Comparison of ENCODE assay signal across 13 cellular contexts in the genomic region with DNA sequence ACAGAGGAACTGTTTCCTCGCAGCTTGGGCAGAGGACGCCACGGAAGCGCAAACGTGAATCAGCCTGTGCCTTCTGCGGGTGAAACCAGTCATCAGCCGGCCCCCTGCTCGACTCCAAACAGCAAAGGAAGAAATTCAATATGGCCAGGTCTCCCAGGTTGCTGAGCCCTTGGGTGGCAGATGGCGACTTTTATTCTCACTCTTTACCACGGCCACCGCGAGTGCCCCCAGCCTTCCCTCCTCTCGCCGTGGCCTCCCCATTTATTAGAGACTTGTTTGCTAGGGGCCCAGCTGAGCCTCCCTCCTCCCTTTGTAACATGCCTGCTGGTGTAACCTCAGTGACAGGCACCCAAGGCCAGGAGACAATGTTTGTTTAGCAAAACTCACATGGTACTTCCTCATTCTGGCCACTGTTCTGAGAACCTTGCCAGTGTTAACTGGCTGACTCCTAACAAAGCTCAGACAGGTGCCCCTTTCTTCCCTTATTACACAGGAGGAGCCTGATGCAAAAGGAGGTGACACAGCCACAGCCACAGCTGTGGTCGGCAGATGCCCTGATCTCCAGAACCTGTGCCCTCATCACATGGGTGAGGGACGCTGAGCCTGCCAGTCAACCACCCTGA. TPM values are rescaled to one million over a fixed set of nuclear protein-coding genes. Genes with fewer than 3 reads are reported as not detected.
DNase-seq lines count a peak whose midpoint lies in the region; ATAC-seq, FAIRE-seq and TF ChIP-seq lines count a peak whose summit lies in the region.
"Had no signal": no experiment of that assay in that cellular context is flagged by ENCODE, and none has a peak within 500 bp of the region (broad histone marks: within the 10 kb centered on the region; RNA-seq: fewer than 3 reads in every experiment).

No MANE protein-coding gene starts in this region.

- peak overlapping the region; percentile 85 for H3K27ac Mint-ChIP-seq in type B pancreatic cell
- H3K27ac Mint-ChIP-seq: stimulated activated naive CD8-positive, alpha-beta T cell treated with anti-CD3 and anti-CD28 coated beads, Interleukin-15, Interleukin-2, amounts not matched to agents 100 ng/mL and 50 ng/mL, for 24 hours; T-helper 1 cell treated with Interleukin-12 subunit alpha and Interleukin-12 subunit beta and Interleukin-4 antibody, amounts not matched to agents 30 μg/mL and 1 μg/mL, for 36 hours had no signal

- H3K4me1 Mint-ChIP-seq in type B pancreatic cell (ENCODE audit: unreplicated experiment): peaks cover 32% of the 10 kb centered on the region

- ATAC-seq in esophagus mucosa: peak; percentile 56

- peak overlapping the region; percentile 47 for H3K4me3 Mint-ChIP-seq in type B pancreatic cell
- H3K4me3 Mint-ChIP-seq: stimulated activated naive CD8-positive, alpha-beta T cell treated with anti-CD3 and anti-CD28 coated beads, Interleukin-15, Interleukin-2, amounts not matched to agents 100 ng/mL and 50 ng/mL, for 24 hours; T-helper 1 cell treated with Interleukin-12 subunit alpha and Interleukin-12 subunit beta and Interleukin-4 antibody, amounts not matched to agents 30 μg/mL and 1 μg/mL, for 36 hours had no signal

- DNase-seq in NCI-H146 (lab: John Stamatoyannopoulos, UW) (peak; percentile 41), NCI-H146 treated with DMSO at 0.1 percent for 48 hours (lab: John Stamatoyannopoulos, UW; ENCODE audit: unreplicated experiment) (no peak), NCI-H526 (lab: John Stamatoyannopoulos, UW) (peak; percentile 73 to 85), type B pancreatic cell (ENCODE audit: extremely low spot score, unreplicated experiment) (no peak), cerebellar nuclear complex (lab: John Stamatoyannopoulos, UW) (no peak), RCC 7860 (ENCODE audit: low spot score) (no peak)
- no peak for DNase-seq in activated CD4-positive, CD25-positive, alpha-beta regulatory T cell treated with anti-CD3 and anti-CD28 coated beads, Interleukin-2, amount 50 U/mL, for 72 hours
- DNase-seq: activated naive CD4-positive, alpha-beta T cell had no signal

- H3K36me3 Mint-ChIP-seq in type B pancreatic cell: no peaks in the 10 kb centered on the region

- TF ChIP-seq CTCF in type B pancreatic cell (conservative IDR thresholded peaks at IDR 0.05): no peak

- peaks cover 3% of the 10 kb centered on the region for H3K27me3 Mint-ChIP-seq in type B pancreatic cell

- no peaks in the 10 kb centered on the region for H3K9me3 Mint-ChIP-seq in type B pancreatic cell
- H3K9me3 Mint-ChIP-seq: stimulated activated naive CD8-positive, alpha-beta T cell treated with anti-CD3 and anti-CD28 coated beads, Interleukin-15, Interleukin-2, amounts not matched to agents 100 ng/mL and 50 ng/mL, for 24 hours; T-helper 1 cell treated with Interleukin-12 subunit alpha and Interleukin-12 subunit beta and Interleukin-4 antibody, amounts not matched to agents 30 μg/mL and 1 μg/mL, for 36 hours had no signal

- no peak for FAIRE-seq in RCC 7860 (lab: Jason Lieb, UNC)
- FAIRE-seq: A204.1, keratinocyte had no signal

RNA-seq across cellular contexts. Expression of gene RAB20, which starts 5.8 kb away (rescaled TPM):
- total RNA-seq in esophagus mucosa (1.6 TPM), type B pancreatic cell (ENCODE audit: low replicate concordance) (6.4 and 9.1 TPM in 2 replicates)

RNA-seq across cellular contexts. Expression of gene NAXD, which starts 59.6 kb away (rescaled TPM):
- total RNA-seq in esophagus mucosa: 21.4 TPM
- 38.8 and 39.5 TPM in 2 replicates for total RNA-seq in type B pancreatic cell (ENCODE audit: low replicate concordance)

Comparison
In these comparisons a context has a peak if more than half of its experiments do, and no peak if none do; other contexts are left out.
1. DNase-seq: peak in NCI-H146 (single experiment) and NCI-H526 (2 of 2); none in NCI-H146 treated with DMSO at 0.1 percent for 48 hours (single experiment), type B pancreatic cell (single experiment), activated CD4-positive, CD25-positive, alpha-beta regulatory T cell treated with anti-CD3 and anti-CD28 coated beads, Interleukin-2, amount 50 U/mL, for 72 hours (single experiment), cerebellar nuclear complex (0 of 2) and RCC 7860 (single experiment).